8 cellular contexts compared by ENCODE assay signal in genomic region chr10:11742779-11743298, GRCh38. TPM values are rescaled to one million over a fixed set of nuclear protein-coding genes. Genes with fewer than 3 reads are reported as not detected.
DNase-seq lines count a peak whose midpoint lies in the region; ATAC-seq and TF ChIP-seq lines count a peak whose summit lies in the region.

No MANE protein-coding gene starts in this region.

- CTCF ChIA-PET in naive thymus-derived CD4-positive, alpha-beta T cell (lab: Charles Lee) = no interaction called here

- no peaks in the 10 kb centered on the region for H3K9me3 ChIP-seq in naive thymus-derived CD4-positive, alpha-beta T cell (ENCODE audit: control insufficient read depth in 2 of 3, low read length in 3 of 3)

- peak; percentile 21 for ATAC-seq in HG03460 (IDR thresholded peaks at IDR 0.05; ENCODE audit: unreplicated experiment)
- ATAC-seq in naive thymus-derived CD4-positive, alpha-beta T cell = no peak
- ATAC-seq in HG03432 (IDR thresholded peaks at IDR 0.05; ENCODE audit: unreplicated experiment) = no peak
- ATAC-seq in HG03039 (IDR thresholded peaks at IDR 0.05; ENCODE audit: unreplicated experiment) = no peak

- H3K4me1 Mint-ChIP-seq in endothelial cell (ENCODE audit: unreplicated experiment) = no peaks in the 10 kb centered on the region
- H3K4me1 Mint-ChIP-seq in naive thymus-derived CD4-positive, alpha-beta T cell = peaks cover 2 to 27% (median 15%) of the 10 kb centered on the region in 7 donors

- H3K27me3 ChIP-seq in naive thymus-derived CD4-positive, alpha-beta T cell (ENCODE audit: control insufficient read depth in 2 of 2, insufficient read depth in 2 of 2, low read length in 2 of 2) = no peaks in the 10 kb centered on the region

- H3K4me1 ChIP-seq in naive thymus-derived CD4-positive, alpha-beta T cell (ENCODE audit: control insufficient read depth in 2 of 2, insufficient read depth in 2 of 2, low read length in 2 of 2) = peaks cover 0 to 9% of the 10 kb centered on the region in 2 donors

- peaks cover 10% of the 10 kb centered on the region for H3K36me3 Mint-ChIP-seq in endothelial cell (ENCODE audit: low read depth, unreplicated experiment)
- peaks cover 0 to 1% (median 0%) of the 10 kb centered on the region in 5 donors for H3K36me3 Mint-ChIP-seq in naive thymus-derived CD4-positive, alpha-beta T cell

- no peak for TF ChIP-seq CTCF in C4-2B (conservative IDR thresholded peaks at IDR 0.05)
- TF ChIP-seq CTCF in endothelial cell (IDR thresholded peaks at IDR 0.05; ENCODE audit: unreplicated experiment) = no peak

- no peaks in the 10 kb centered on the region for H3K36me3 ChIP-seq in naive thymus-derived CD4-positive, alpha-beta T cell (ENCODE audit: control insufficient read depth in 2 of 3, insufficient read depth in 3 of 3, low read length in 3 of 3)

- POLR2A ChIA-PET in naive thymus-derived CD4-positive, alpha-beta T cell (lab: Charles Lee) = interaction anchor here (0.9 kb wide), 1 partner anchor 120 kb away, joined by 3 read pairs; no protein-coding TSS in a partner anchor

- DNase-seq in endothelial cell (ENCODE audit: low spot score) (peak; percentile 16), glomerular visceral epithelial cell (ENCODE audit: extremely low spot score) (no peak), EL (no peak)
- DNase-seq in naive thymus-derived CD4-positive, alpha-beta T cell = peak in 1 of 9 donors; percentile 7

- H3K4me3 Mint-ChIP-seq in endothelial cell (ENCODE audit: unreplicated experiment) = no peak overlapping the region
- peak overlapping the region; percentile 50 to 77 (median 68) for H3K4me3 Mint-ChIP-seq in naive thymus-derived CD4-positive, alpha-beta T cell

- H3K9me3 Mint-ChIP-seq in endothelial cell (ENCODE audit: unreplicated experiment) = no peaks in the 10 kb centered on the region
- H3K9me3 Mint-ChIP-seq in naive thymus-derived CD4-positive, alpha-beta T cell = peaks cover 0 to 9% (median 0%) of the 10 kb centered on the region in 11 donors

- peak overlapping the region; percentile 85 for H3K27ac ChIP-seq in C4-2B
- H3K27ac ChIP-seq in naive thymus-derived CD4-positive, alpha-beta T cell (ENCODE audit: low read depth, low read length) = peak overlapping the region; percentile 20

- H3K27ac Mint-ChIP-seq in endothelial cell (ENCODE audit: unreplicated experiment) = no peak overlapping the region
- peak overlapping the region in 2 of 9 donors; percentile 53 to 56 for H3K27ac Mint-ChIP-seq in naive thymus-derived CD4-positive, alpha-beta T cell

- H3K27me3 Mint-ChIP-seq in endothelial cell (ENCODE audit: unreplicated experiment) = peaks cover 9% of the 10 kb centered on the region
- H3K27me3 Mint-ChIP-seq in naive thymus-derived CD4-positive, alpha-beta T cell = peaks cover 4 to 53% (median 15%) of the 10 kb centered on the region in 5 donors

- intact Hi-C loops in naive thymus-derived CD4-positive, alpha-beta T cell (cut with micrococcal nuclease) = loop anchor here in 1 of 2 donors (5.0 kb wide), 1 partner anchor 56 kb away; no protein-coding TSS in a partner anchor

- H3K4me3 ChIP-seq in naive thymus-derived CD4-positive, alpha-beta T cell (ENCODE audit: low read length) = no peak overlapping the region

RNA-seq across cellular contexts. Expression of gene ECHDC3, which starts 0.7 kb away (rescaled TPM):
- total RNA-seq in endothelial cell (ENCODE audit: unreplicated experiment) = 6.1 TPM
- total RNA-seq in naive thymus-derived CD4-positive, alpha-beta T cell = 1 to 10 TPM in 1 of 5 experiments, under 1 TPM in 1, not detected in 3; 0.74 to 2.5 TPM
- under 1 TPM; 0.36 to 0.39 TPM for polyA plus RNA-seq in naive thymus-derived CD4-positive, alpha-beta T cell
